Comparison of ENCODE assay signal across 8 cellular contexts in genomic region chr11:33829430-33830141, GRCh38. TPM values are rescaled to one million over a fixed set of nuclear protein-coding genes. Genes with fewer than 3 reads are reported as not detected.
DNase-seq lines count a peak whose midpoint lies in the region; ATAC-seq and TF ChIP-seq lines count a peak whose summit lies in the region.

No MANE protein-coding gene starts in this region.

- H3K9me2 ChIP-seq in Loucy (replicated peaks; ENCODE audit: low read depth, low read length) = no peaks in the 10 kb centered on the region

- no peaks in the 10 kb centered on the region for H3K9me3 Mint-ChIP-seq in CD8-positive, alpha-beta memory T cell
- no peaks in the 10 kb centered on the region for H3K9me3 Mint-ChIP-seq in T-helper 2 cell treated with Interferon-gamma antibody and Interleukin-4, amounts not matched to agents 5 μg/mL and 100 μg/mL, for 36 hours
- H3K9me3 Mint-ChIP-seq in brain = peaks cover 0 to 3% (median 0%) of the 10 kb centered on the region in 5 experiments

- H3K4me3 Mint-ChIP-seq in CD8-positive, alpha-beta memory T cell = peak overlapping the region in 6 of 7 donors; percentile 12 to 82 (median 73)
- H3K4me3 Mint-ChIP-seq in T-helper 2 cell treated with Interferon-gamma antibody and Interleukin-4, amounts not matched to agents 5 μg/mL and 100 μg/mL, for 36 hours = peak overlapping the region; percentile 72
- peak overlapping the region; percentile 85 to 93 (median 92) for H3K4me3 Mint-ChIP-seq in brain

- no peaks in the 10 kb centered on the region for H3K79me2 ChIP-seq in Loucy (ENCODE audit: insufficient read depth, low read length)

- peak overlapping the region in 2 of 8 donors; percentile 12 to 45 for H3K27ac Mint-ChIP-seq in CD8-positive, alpha-beta memory T cell
- no peak overlapping the region for H3K27ac Mint-ChIP-seq in T-helper 2 cell treated with Interferon-gamma antibody and Interleukin-4, amounts not matched to agents 5 μg/mL and 100 μg/mL, for 36 hours
- H3K27ac Mint-ChIP-seq in brain = peak overlapping the region in 1 of 5 experiments; percentile 64

- no peaks in the 10 kb centered on the region for H3K36me3 Mint-ChIP-seq in CD8-positive, alpha-beta memory T cell
- no peaks in the 10 kb centered on the region for H3K36me3 Mint-ChIP-seq in T-helper 2 cell treated with Interferon-gamma antibody and Interleukin-4, amounts not matched to agents 5 μg/mL and 100 μg/mL, for 36 hours (ENCODE audit: low read depth)
- no peaks in the 10 kb centered on the region for H3K36me3 Mint-ChIP-seq in brain

- H3K4me2 ChIP-seq in Loucy (ENCODE audit: low read depth, low read length, poor library complexity, severe bottlenecking) = no peak overlapping the region

- TF ChIP-seq POLR2A in sigmoid colon (IDR thresholded peaks at IDR 0.05) = no peak

- POLR2A ChIA-PET in CD8-positive, alpha-beta memory T cell (lab: Charles Lee) = no interaction called here

- H3K27me3 ChIP-seq in CD8-positive, alpha-beta memory T cell (ENCODE audit: insufficient read depth, low read length, poor library complexity, severe bottlenecking) = peaks cover 18% of the 10 kb centered on the region
- H3K27me3 ChIP-seq in Loucy (ENCODE audit: insufficient read depth, low read length, poor library complexity, severe bottlenecking) = peaks cover 5% of the 10 kb centered on the region
- peaks cover 26% of the 10 kb centered on the region for H3K27me3 ChIP-seq in iPS-15b (ENCODE audit: control insufficient read depth, insufficient read depth, low read length)
- peaks cover 8 to 41% (median 16%) of the 10 kb centered on the region in 3 donors for H3K27me3 ChIP-seq in sigmoid colon

- no peak overlapping the region for H3K27ac ChIP-seq in CD8-positive, alpha-beta memory T cell (ENCODE audit: low read depth, low read length)
- H3K27ac ChIP-seq in sigmoid colon = no peak overlapping the region

- peaks cover 5 to 8% (median 6%) of the 10 kb centered on the region in 3 donors for H3K4me1 Mint-ChIP-seq in CD8-positive, alpha-beta memory T cell
- peaks cover 2% of the 10 kb centered on the region for H3K4me1 Mint-ChIP-seq in T-helper 2 cell treated with Interferon-gamma antibody and Interleukin-4, amounts not matched to agents 5 μg/mL and 100 μg/mL, for 36 hours (ENCODE audit: low read depth)
- peaks cover 4% of the 10 kb centered on the region for H3K4me1 Mint-ChIP-seq in brain

- H4K20me1 ChIP-seq in Loucy (ENCODE audit: insufficient read depth, low read length, poor library complexity, severe bottlenecking) = no peaks in the 10 kb centered on the region

- H3K4me1 ChIP-seq in CD8-positive, alpha-beta memory T cell (ENCODE audit: insufficient read depth, low read length) = peaks cover 4% of the 10 kb centered on the region
- H3K4me1 ChIP-seq in Loucy (ENCODE audit: insufficient read depth, low read length, poor library complexity, severe bottlenecking) = no peaks in the 10 kb centered on the region
- H3K4me1 ChIP-seq in iPS-15b (ENCODE audit: control insufficient read depth, insufficient read depth, low read length) = no peaks in the 10 kb centered on the region
- H3K4me1 ChIP-seq in sigmoid colon = peaks cover 0 to 9% (median 8%) of the 10 kb centered on the region in 4 donors

- intact Hi-C loops in sigmoid colon (cut with DNase I) = loop anchor here (1.0 to 5.0 kb wide), 2 partner anchors 21 to 467 kb away; no protein-coding TSS in a partner anchor

- H3K9me3 ChIP-seq in CD8-positive, alpha-beta memory T cell (ENCODE audit: low read length) = no peaks in the 10 kb centered on the region
- H3K9me3 ChIP-seq in Loucy (ENCODE audit: insufficient read depth, low read depth, low read length) = no peaks in the 10 kb centered on the region
- no peaks in the 10 kb centered on the region for H3K9me3 ChIP-seq in iPS-15b (ENCODE audit: control insufficient read depth, insufficient read depth, low read length)
- H3K9me3 ChIP-seq in sigmoid colon = no peaks in the 10 kb centered on the region

- no peaks in the 10 kb centered on the region for H3F3A ChIP-seq in Loucy (ENCODE audit: low read depth)

- H3K36me3 ChIP-seq in CD8-positive, alpha-beta memory T cell (ENCODE audit: insufficient read depth, low read length) = no peaks in the 10 kb centered on the region
- H3K36me3 ChIP-seq in Loucy (ENCODE audit: insufficient read depth, low read length) (no peaks in the 10 kb centered on the region), iPS-15b (ENCODE audit: control insufficient read depth, insufficient read depth, low read length) (no peaks in the 10 kb centered on the region), sigmoid colon (no peaks in the 10 kb centered on the region)

- no peak for TF ChIP-seq EP300 in sigmoid colon (IDR thresholded peaks at IDR 0.05)

- CTCF ChIA-PET in CD8-positive, alpha-beta memory T cell (lab: Charles Lee) = interaction anchor here (0.8 to 3.5 kb wide), 4 partner anchors 11 to 87 kb away, joined by 3 to 25 read pairs (median 4); no protein-coding TSS in a partner anchor

- H3K4me3 ChIP-seq in CD8-positive, alpha-beta memory T cell (ENCODE audit: low read length) = peak overlapping the region; percentile 47
- H3K4me3 ChIP-seq in Loucy (ENCODE audit: low read length, poor library complexity, severe bottlenecking) = no peak overlapping the region
- H3K4me3 ChIP-seq in iPS-15b (ENCODE audit: low read depth, low read length) = peak overlapping the region; percentile 39
- H3K4me3 ChIP-seq in sigmoid colon = peak overlapping the region; percentile 16 to 49 (median 42)

- no peak overlapping the region for H2AFZ ChIP-seq in Loucy (ENCODE audit: low read length)

- 19 to 21% methylated on average over 10 of the region's 10 CpGs for WGBS in sigmoid colon, 2 donors

- peaks cover 29 to 79% of the 10 kb centered on the region in 2 donors for H3K27me3 Mint-ChIP-seq in CD8-positive, alpha-beta memory T cell
- peaks cover 57% of the 10 kb centered on the region for H3K27me3 Mint-ChIP-seq in T-helper 2 cell treated with Interferon-gamma antibody and Interleukin-4, amounts not matched to agents 5 μg/mL and 100 μg/mL, for 36 hours (ENCODE audit: low read depth)
- peaks cover 86% of the 10 kb centered on the region for H3K27me3 Mint-ChIP-seq in brain

- peak; percentile 85 for TF ChIP-seq CTCF in Loucy (conservative IDR thresholded peaks at IDR 0.05; ENCODE audit: low read length)
- peak; percentile 86 to 89 for TF ChIP-seq CTCF in brain (conservative IDR thresholded peaks at IDR 0.05)
- peak; percentile 43 to 76 (median 70) for TF ChIP-seq CTCF in sigmoid colon (IDR thresholded peaks at IDR 0.05)

- peak; percentile 19 to 58 (median 35) for DNase-seq in CD8-positive, alpha-beta memory T cell
- peak; percentile 23 for DNase-seq in T-helper 2 cell treated with Interferon-gamma antibody and Interleukin-4, amounts not matched to agents 5 μg/mL and 100 μg/mL, for 36 hours (ENCODE audit: low spot score)
- DNase-seq in sigmoid colon = no peak

- ATAC-seq in GM19467 (IDR thresholded peaks at IDR 0.05; ENCODE audit: unreplicated experiment) (peak; percentile 53), GM18520 (IDR thresholded peaks at IDR 0.05; ENCODE audit: unreplicated experiment) (no peak)

- H3K9ac ChIP-seq in Loucy (ENCODE audit: low read depth, low read length, poor library complexity, severe bottlenecking) (no peak overlapping the region), iPS-15b (ENCODE audit: low read depth, low read length) (no peak overlapping the region)

RNA-seq across cellular contexts. Expression of gene FBXO3, which starts 55.3 kb away (rescaled TPM):
- 10 to 100 TPM; 16.7 to 17.1 TPM for total RNA-seq in CD8-positive, alpha-beta memory T cell
- 33.4 TPM for polyA plus RNA-seq in CD8-positive, alpha-beta memory T cell
- polyA plus RNA-seq in brain (ENCODE audit: insufficient read depth, low read depth, low replicate concordance) (15.6 TPM), sigmoid colon (10 to 100 TPM; 20.2 to 34.7 (median 27.6) TPM)
- 10 to 100 TPM; 36.8 to 53.5 (median 50.4) TPM for total RNA-seq in sigmoid colon
